In genomic region chr12:53267309-53268008, GRCh38 we compare ENCODE assay signal across 1 cellular context.
TF ChIP-seq lines count a peak whose summit lies in the region.

No MANE protein-coding gene starts in this region.

TF ChIP-seq in endothelial cell of umbilical vein, 7 proteins besides CTCF, POLR2A, EP300 and RAD21:
- no peak for TF ChIP-seq POLR2AphosphoS5 (IDR thresholded peaks at IDR 0.05; ENCODE audit: insufficient read depth, low read depth, low read length)
- no peak for TF ChIP-seq EZH2 (IDR thresholded peaks at IDR 0.05; ENCODE audit: borderline replicate concordance, low read depth, low read length, severe bottlenecking)
- TF ChIP-seq GATA2 (IDR thresholded peaks at IDR 0.05; ENCODE audit: insufficient read depth, insufficient read length, low read depth, low read length) = no peak
- TF ChIP-seq MAX (IDR thresholded peaks at IDR 0.05; ENCODE audit: insufficient read depth, insufficient read length) = no peak
- no peak for TF ChIP-seq JUN (IDR thresholded peaks at IDR 0.05; ENCODE audit: borderline replicate concordance, insufficient read depth, insufficient read length, low read depth)
- TF ChIP-seq FOS (IDR thresholded peaks at IDR 0.05; ENCODE audit: borderline replicate concordance, insufficient read depth, low read length) = no peak
- no peak for TF ChIP-seq MYC (IDR thresholded peaks at IDR 0.05; ENCODE audit: low read depth, low read length)
